In genomic region chr4:160981083-160981482, GRCh38 we compare ENCODE assay signal across 3 cellular contexts.
TF ChIP-seq lines count a peak whose summit lies in the region.

No MANE protein-coding gene starts in this region.

TF ChIP-seq in GM23338, 12 proteins besides CTCF, POLR2A, EP300 and RAD21 (continued from another document and continues in another):
- TF ChIP-seq NANOG (IDR thresholded peaks at IDR 0.05; ENCODE audit: borderline replicate concordance) (no peak), POLR2AphosphoS5 (IDR thresholded peaks at IDR 0.05; ENCODE audit: low read depth) (no peak), ZNF462 (CRISPR knock-in tag; IDR thresholded peaks at IDR 0.05) (no peak), CREB1 (CRISPR knock-in tag; IDR thresholded peaks at IDR 0.05; ENCODE audit: low read depth) (no peak), ETS1 (IDR thresholded peaks at IDR 0.05) (no peak)

TF ChIP-seq in Ishikawa, 13 proteins besides CTCF, POLR2A, EP300 and RAD21:
- TF ChIP-seq REST (IDR thresholded peaks at IDR 0.05; ENCODE audit: low read depth) (no peak), FOXM1 (IDR thresholded peaks at IDR 0.05; ENCODE audit: borderline replicate concordance, low read depth) (no peak), NFIC (IDR thresholded peaks at IDR 0.05) (no peak), USF1 (IDR thresholded peaks at IDR 0.05) (no peak), CREB1 (IDR thresholded peaks at IDR 0.05; ENCODE audit: low read depth) (no peak), CEBPB (IDR thresholded peaks at IDR 0.05) (no peak), TAF1 (IDR thresholded peaks at IDR 0.05; ENCODE audit: low read depth) (no peak), EGR1 (IDR thresholded peaks at IDR 0.05) (no peak), MAX (IDR thresholded peaks at IDR 0.05) (no peak), TEAD4 (IDR thresholded peaks at IDR 0.05) (no peak), TCF12 (IDR thresholded peaks at IDR 0.05; ENCODE audit: low read depth) (no peak), YY1 (IDR thresholded peaks at IDR 0.05; ENCODE audit: low read depth) (no peak)
TF ChIP-seq in Ishikawa: peak in this region for 0.

TF ChIP-seq in H1, 55 proteins besides CTCF, POLR2A, EP300 and RAD21 (continued from another document):
- TF ChIP-seq RXRA (IDR thresholded peaks at IDR 0.05; ENCODE audit: insufficient read depth, low read depth, low read length) = no peak
- no peak for TF ChIP-seq KDM5A (IDR thresholded peaks at IDR 0.05; ENCODE audit: low read length)
- TF ChIP-seq BRCA1 (IDR thresholded peaks at IDR 0.05; ENCODE audit: low read depth, low read length) = no peak
- no peak for TF ChIP-seq CHD2 (IDR thresholded peaks at IDR 0.05; ENCODE audit: low read length)
- no peak for TF ChIP-seq KDM4A (IDR thresholded peaks at IDR 0.05; ENCODE audit: low read depth, low read length, severe bottlenecking)
- no peak for TF ChIP-seq BACH1 (IDR thresholded peaks at IDR 0.05; ENCODE audit: low read length)
- no peak for TF ChIP-seq SRF (IDR thresholded peaks at IDR 0.05; ENCODE audit: low read depth, low read length)
- no peak for TF ChIP-seq KDM1A (IDR thresholded peaks at IDR 0.05; ENCODE audit: borderline replicate concordance, low read length)
